In genomic region chr5:220008-220407, GRCh38 we compare ENCODE assay signal across 9 cellular contexts. TPM values are rescaled to one million over a fixed set of nuclear protein-coding genes. Genes with fewer than 3 reads are reported as not detected.
DNase-seq lines count a peak whose midpoint lies in the region; ATAC-seq and TF ChIP-seq lines count a peak whose summit lies in the region.
"Had no signal": no experiment of that assay in that cellular context is flagged by ENCODE, and none has a peak within 500 bp of the region (broad histone marks: within the 10 kb centered on the region; RNA-seq: fewer than 3 reads in every experiment).

No MANE protein-coding gene starts in this region.

- peak overlapping the region; percentile 92 for H3K4me3 Mint-ChIP-seq in central memory CD8-positive, alpha-beta T cell
- H3K4me3 Mint-ChIP-seq in osteocyte (ENCODE audit: unreplicated experiment), result peak overlapping the region; percentile 94

- H3K4me2 ChIP-seq in mesendoderm (ENCODE audit: low read length), result no peak overlapping the region

- H3K56ac ChIP-seq in mesendoderm (ENCODE audit: low read length), result no peak overlapping the region

- peaks cover 2% of the 10 kb centered on the region for H3K4me1 ChIP-seq in mesendoderm (ENCODE audit: control insufficient read depth, low read depth, low read length)

- no peaks in the 10 kb centered on the region for H3K27me3 Mint-ChIP-seq in central memory CD8-positive, alpha-beta T cell
- no peaks in the 10 kb centered on the region for H3K27me3 Mint-ChIP-seq in osteocyte (ENCODE audit: unreplicated experiment)

- H3K27ac Mint-ChIP-seq in central memory CD8-positive, alpha-beta T cell (ENCODE audit: low read depth), result peak overlapping the region; percentile 91
- H3K27ac Mint-ChIP-seq in osteocyte (ENCODE audit: unreplicated experiment), result peak overlapping the region; percentile 89

- no peak overlapping the region for H3K23ac ChIP-seq in mesendoderm (ENCODE audit: low read length)

- no peak overlapping the region for H4K5ac ChIP-seq in mesendoderm (ENCODE audit: low read length)

- peaks cover 6% of the 10 kb centered on the region for H3K79me1 ChIP-seq in mesendoderm (ENCODE audit: low read length)

- no peak overlapping the region for H4K8ac ChIP-seq in mesendoderm (ENCODE audit: low read depth, low read length)

- H3K4ac ChIP-seq in mesendoderm (ENCODE audit: low read depth, low read length), result no peak overlapping the region

- no peak overlapping the region for H3K18ac ChIP-seq in mesendoderm (ENCODE audit: low read length)

- H2BK5ac ChIP-seq in mesendoderm (ENCODE audit: low read length), result no peak overlapping the region

- H3K9me3 Mint-ChIP-seq in central memory CD8-positive, alpha-beta T cell, result no peaks in the 10 kb centered on the region
- no peaks in the 10 kb centered on the region for H3K9me3 Mint-ChIP-seq in osteocyte (ENCODE audit: unreplicated experiment)

- ATAC-seq in HG03378 (IDR thresholded peaks at IDR 0.05; ENCODE audit: unreplicated experiment), result peak; percentile 39
- ATAC-seq in central memory CD8-positive, alpha-beta T cell (replicated peaks; ENCODE audit: extremely low read depth, poor library complexity, severe bottlenecking), result peak; percentile 37
- no peak for ATAC-seq in GM19463 (IDR thresholded peaks at IDR 0.05; ENCODE audit: unreplicated experiment)

- H3K9ac ChIP-seq in mesendoderm (ENCODE audit: low read length), result no peak overlapping the region

- H2BK15ac ChIP-seq in mesendoderm (replicated peaks; ENCODE audit: low read depth), result no peak overlapping the region

- no peak for TF ChIP-seq CTCF in GM12865 (IDR thresholded peaks at IDR 0.05; ENCODE audit: insufficient read depth, low read depth, low read length, missing control alignments)
- TF ChIP-seq CTCF in osteocyte (IDR thresholded peaks at IDR 0.05), result no peak

- DNase-seq in GM12865 (ENCODE audit: low read depth) (peak; percentile 63), osteocyte (ENCODE audit: extremely low spot score, unreplicated experiment) (no peak), NCI-H2081 treated with DMSO at 0.1 percent for 48 hours (lab: John Stamatoyannopoulos, UW) (no peak), NCI-H2196 (lab: John Stamatoyannopoulos, UW; ENCODE audit: unreplicated experiment) (no peak), mesendoderm (no peak)
- DNase-seq in central memory CD8-positive, alpha-beta T cell (ENCODE audit: low spot score in 2 of 2), result no peak

- H3K4me1 Mint-ChIP-seq in central memory CD8-positive, alpha-beta T cell, result peaks cover 66% of the 10 kb centered on the region
- H3K4me1 Mint-ChIP-seq in osteocyte (ENCODE audit: unreplicated experiment), result peaks cover 61% of the 10 kb centered on the region

- WGBS in mesendoderm (ENCODE audit: extremely low coverage, insufficient coverage, low lambda C conversion rate), result no CpG with 5 or more reads among the region's 3 CpGs

- peaks cover under 1% of the 10 kb centered on the region for H3K36me3 ChIP-seq in mesendoderm (ENCODE audit: control insufficient read depth, insufficient read depth, low read length)

- peaks cover 35% of the 10 kb centered on the region for H3K36me3 Mint-ChIP-seq in central memory CD8-positive, alpha-beta T cell (ENCODE audit: insufficient read depth)
- peaks cover 10% of the 10 kb centered on the region for H3K36me3 Mint-ChIP-seq in osteocyte (ENCODE audit: unreplicated experiment)

- H3K27me3 ChIP-seq in mesendoderm (ENCODE audit: insufficient read depth, low read length, poor library complexity), result no peaks in the 10 kb centered on the region

- H3K79me2 ChIP-seq in mesendoderm (ENCODE audit: control insufficient read depth, insufficient read depth, low read length), result peaks cover 30% of the 10 kb centered on the region

- no peak overlapping the region for H2BK120ac ChIP-seq in mesendoderm (ENCODE audit: low read depth, low read length)

- H3K4me3 ChIP-seq in GM12865 (ENCODE audit: low read depth, low read length) (peak overlapping the region; percentile 98), mesendoderm (ENCODE audit: low read length) (no peak overlapping the region)

- no peak overlapping the region for H2AK5ac ChIP-seq in mesendoderm (ENCODE audit: low read length)

- H3K27ac ChIP-seq in mesendoderm (ENCODE audit: low read depth, low read length), result no peak overlapping the region

RNA-seq across cellular contexts. Expression of gene SDHA, which starts 1.9 kb away (rescaled TPM):
- total RNA-seq in osteocyte, result 130 and 136 TPM in 2 replicates
- 51.9 TPM for polyA plus RNA-seq in mesendoderm (2013, experiment 1 of 2)
- 52.5 TPM for polyA plus RNA-seq in mesendoderm (2013, experiment 2 of 2)

RNA-seq across cellular contexts. Expression of gene CCDC127, which starts 2.1 kb away (rescaled TPM):
- total RNA-seq in osteocyte, result 9.9 and 11.1 TPM in 2 replicates
- polyA plus RNA-seq in mesendoderm (2013, experiment 1 of 2), result 2.7 TPM
- 2.9 TPM for polyA plus RNA-seq in mesendoderm (2013, experiment 2 of 2)

RNA-seq across cellular contexts. Expression of gene LRRC14B, which starts 28.7 kb away (rescaled TPM):
- total RNA-seq in osteocyte, result not detected in 2 replicates
- not detected for polyA plus RNA-seq in mesendoderm (2013, experiment 1 of 2)
- polyA plus RNA-seq in mesendoderm (2013, experiment 2 of 2), result not detected
- total RNA-seq: NCI-H460 had no signal

RNA-seq across cellular contexts. Expression of gene PDCD6, which starts 51.4 kb away (rescaled TPM):
- 94.7 and 106 TPM in 2 replicates for total RNA-seq in osteocyte
- polyA plus RNA-seq in mesendoderm (2013, experiment 1 of 2), result 67.4 TPM
- 65.6 TPM for polyA plus RNA-seq in mesendoderm (2013, experiment 2 of 2)
